Comparison of ENCODE assay signal across 16 cellular contexts in the genomic region with DNA sequence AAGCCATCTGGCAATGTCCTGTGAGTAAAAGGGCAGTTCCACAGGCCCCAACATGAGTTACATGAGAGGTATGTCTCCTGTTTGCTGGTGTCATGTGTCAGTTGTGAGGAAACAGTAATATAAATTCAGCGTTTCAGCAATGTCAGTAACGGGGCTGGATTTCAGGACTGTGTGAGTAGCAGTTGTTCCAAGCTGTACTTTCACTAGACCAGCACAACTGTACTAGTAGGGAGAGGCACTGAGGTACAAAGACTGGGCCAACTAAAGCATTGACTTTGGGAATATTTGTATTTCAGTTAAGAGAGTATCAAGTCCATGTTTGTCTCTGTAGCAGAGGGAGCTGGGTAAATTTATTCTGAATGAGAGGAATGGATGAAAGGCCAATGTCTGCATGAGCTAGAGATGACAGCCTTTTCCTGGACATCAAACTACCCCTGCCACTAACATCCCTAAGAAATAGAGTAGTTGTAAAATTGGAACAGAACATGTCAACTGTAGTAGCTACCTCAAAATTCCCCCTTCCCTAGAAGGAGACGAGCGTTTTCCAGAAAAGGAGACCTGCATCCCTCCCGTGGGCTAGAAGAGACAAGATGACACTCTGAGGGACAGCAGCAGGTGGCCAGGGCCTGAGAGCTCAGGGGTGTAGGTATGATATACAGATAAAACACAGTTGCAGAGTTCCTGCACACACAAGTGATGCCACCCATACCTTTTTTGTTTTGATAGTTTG. TPM values are rescaled to one million over a fixed set of nuclear protein-coding genes. Genes with fewer than 3 reads are reported as not detected.
DNase-seq lines count a peak whose midpoint lies in the region; TF ChIP-seq lines count a peak whose summit lies in the region.
"Had no signal": no experiment of that assay in that cellular context is flagged by ENCODE, and none has a peak within 500 bp of the region (broad histone marks: within the 10 kb centered on the region; RNA-seq: fewer than 3 reads in every experiment).

No MANE protein-coding gene starts in this region.

- CTCF ChIA-PET in RWPE1 (lab: Yijun Ruan, JAX), result no interaction called here

- H3K4me3 ChIP-seq in foreskin fibroblast (ENCODE audit: low read depth in 1 of 2, low read length in 2 of 2) (no peak overlapping the region), smooth muscle cell (no peak overlapping the region), BE2C (ENCODE audit: low read depth, low read length) (no peak overlapping the region)
- H3K4me3 ChIP-seq: right atrium auricular region had no signal

- H3K9me3 ChIP-seq in smooth muscle cell (replicated peaks; ENCODE audit: low read depth) (no peaks in the 10 kb centered on the region), BE2C (no peaks in the 10 kb centered on the region)
- H3K9me3 ChIP-seq: right atrium auricular region had no signal

- no peaks in the 10 kb centered on the region for H3F3A ChIP-seq in smooth muscle cell (ENCODE audit: low read depth)

- H3K36me3 ChIP-seq in smooth muscle cell (ENCODE audit: low read depth) (no peaks in the 10 kb centered on the region), BE2C (peaks cover 27% of the 10 kb centered on the region)

- H4K20me1 ChIP-seq in smooth muscle cell (ENCODE audit: low read depth), result no peaks in the 10 kb centered on the region

- H3K27ac ChIP-seq in RWPE1 (peak overlapping the region; percentile 82), smooth muscle cell (ENCODE audit: low read depth) (peak overlapping the region; percentile 53)
- H3K27ac ChIP-seq: right atrium auricular region had no signal

- no peak overlapping the region for H2AFZ ChIP-seq in smooth muscle cell (ENCODE audit: low read depth)

- no peak overlapping the region for H3K9ac ChIP-seq in smooth muscle cell (ENCODE audit: low read depth)

- H3K4me1 ChIP-seq in smooth muscle cell (ENCODE audit: low read depth), result no peaks in the 10 kb centered on the region
- no peaks in the 10 kb centered on the region for H3K4me1 ChIP-seq in BE2C
- H3K4me1 ChIP-seq: right atrium auricular region had no signal

- 89% methylated on average over 5 of the region's 5 CpGs for WGBS in smooth muscle cell (ENCODE audit: low lambda C conversion rate)

- H3K27me3 ChIP-seq in smooth muscle cell (ENCODE audit: low read depth), result no peaks in the 10 kb centered on the region
- H3K27me3 ChIP-seq in BE2C, result no peaks in the 10 kb centered on the region
- H3K27me3 ChIP-seq: right atrium auricular region had no signal

- DNase-seq in RWPE1 (ENCODE audit: low spot score) (peak; percentile 49), foreskin fibroblast (peak; percentile 76 to 85), smooth muscle cell (lab: John Stamatoyannopoulos, UW; ENCODE audit: unreplicated experiment) (no peak), ecto neural progenitor cell (ENCODE audit: low spot score) (no peak), activated gamma-delta T cell treated with Interleukin-2 at 50 U/mL for 16 hours (no peak), BE2C (no peak)
- DNase-seq: activated CD4-positive, alpha-beta memory T cell treated with anti-CD3 and anti-CD28 coated beads, Interleukin-2, amount 10 ng/mL, durations not matched to agents 7 days and 5 days; activated naive CD4-positive, alpha-beta T cell treated with Interleukin-2 at 50 U/mL for 16 hours; CD8-positive, alpha-beta T cell; central memory CD4-positive, alpha-beta T cell; erythroblast; NCI-H1417 treated with DMSO at 0.1 percent for 48 hours; NCI-H510A treated with DMSO at 0.1 percent for 48 hours had no signal

- POLR2A ChIA-PET in RWPE1 (lab: Yijun Ruan, JAX; ENCODE audit: low non-redundant PET), result interaction anchor here (0.5 kb wide), 1 partner anchor 917 kb away, joined by 3 read pairs; no protein-coding TSS in a partner anchor

- no peaks in the 10 kb centered on the region for H3K79me2 ChIP-seq in smooth muscle cell (ENCODE audit: low read depth)

- TF ChIP-seq CTCF in RWPE1 (conservative IDR thresholded peaks at IDR 0.05; ENCODE audit: low read depth) (no peak), foreskin fibroblast (IDR thresholded peaks at IDR 0.05; ENCODE audit: low read depth, low read length) (no peak), smooth muscle cell (IDR thresholded peaks at IDR 0.05; ENCODE audit: borderline replicate concordance, insufficient read depth, poor library complexity, severe bottlenecking) (no peak), BE2C (IDR thresholded peaks at IDR 0.05; ENCODE audit: low read depth, low read length) (no peak)

- H3K4me2 ChIP-seq in smooth muscle cell, result no peak overlapping the region

RNA-seq across cellular contexts. Expression of a gene that starts 24.4 kb away (rescaled TPM):
- total RNA-seq in smooth muscle cell, result 83.1 and 110 TPM in 2 replicates
- 189 and 194 TPM in 2 replicates for polyA plus RNA-seq in smooth muscle cell
- 212 TPM for polyA plus RNA-seq in BE2C (2012; ENCODE audit: insufficient read depth, insufficient read length, low read depth)

RNA-seq across cellular contexts. Expression of a gene that starts 24.5 kb away (rescaled TPM):
- 7.4 and 8.1 TPM in 2 replicates for total RNA-seq in smooth muscle cell
- polyA plus RNA-seq in smooth muscle cell, result 1.9 and 2.9 TPM in 2 replicates
- 6.9 TPM for polyA plus RNA-seq in BE2C (2012; ENCODE audit: insufficient read depth, insufficient read length, low read depth)

RNA-seq across cellular contexts. Expression of a gene that starts 35.3 kb away (rescaled TPM):
- total RNA-seq in smooth muscle cell, result 0.58 TPM in 1 of 2 replicates, not detected in the other
- polyA plus RNA-seq in smooth muscle cell, result 0.84 TPM in 1 of 2 replicates, not detected in the other
- polyA plus RNA-seq in BE2C (2012; ENCODE audit: insufficient read depth, insufficient read length, low read depth), result 0.45 TPM
- total RNA-seq: activated CD4-positive, alpha-beta memory T cell treated with anti-CD3 and anti-CD28 coated beads, Interleukin-2, amount 10 ng/mL, durations not matched to agents 7 days and 5 days; CD8-positive, alpha-beta T cell; mucosa of gallbladder; right atrium auricular region had no signal
- polyA plus RNA-seq: IgD-negative memory B cell had no signal

RNA-seq across cellular contexts. Expression of a gene that starts 48.9 kb away (rescaled TPM):
- total RNA-seq in smooth muscle cell, result not detected in 2 replicates
- not detected in 2 replicates for polyA plus RNA-seq in smooth muscle cell
- polyA plus RNA-seq in BE2C (2012; ENCODE audit: insufficient read depth, insufficient read length, low read depth), result not detected
- total RNA-seq: activated CD4-positive, alpha-beta memory T cell treated with anti-CD3 and anti-CD28 coated beads, Interleukin-2, amount 10 ng/mL, durations not matched to agents 7 days and 5 days; CD8-positive, alpha-beta T cell; mucosa of gallbladder had no signal
- polyA plus RNA-seq: IgD-negative memory B cell had no signal

RNA-seq across cellular contexts. Expression of a gene that starts 54.7 kb away (rescaled TPM):
- total RNA-seq in smooth muscle cell, result not detected in 2 replicates
- polyA plus RNA-seq in smooth muscle cell, result 0.24 TPM in 1 of 2 replicates, not detected in the other
- polyA plus RNA-seq in BE2C (2012; ENCODE audit: insufficient read depth, insufficient read length, low read depth), result not detected
- total RNA-seq: activated CD4-positive, alpha-beta memory T cell treated with anti-CD3 and anti-CD28 coated beads, Interleukin-2, amount 10 ng/mL, durations not matched to agents 7 days and 5 days; CD8-positive, alpha-beta T cell; mucosa of gallbladder had no signal
- polyA plus RNA-seq: IgD-negative memory B cell had no signal

Comparison
In these comparisons a context has a peak if more than half of its experiments do, and no peak if none do; other contexts are left out.
1. DNase-seq: peak in RWPE1 (single experiment) and foreskin fibroblast (2 of 2); none in smooth muscle cell (single experiment), ecto neural progenitor cell (single experiment), activated gamma-delta T cell treated with Interleukin-2 at 50 U/mL for 16 hours (single experiment) and BE2C (single experiment).